ENCODE assay signal across 18 cellular contexts in genomic region chr1:31073044-31073443, GRCh38. TPM values are rescaled to one million over a fixed set of nuclear protein-coding genes. Genes with fewer than 3 reads are reported as not detected.
DNase-seq lines count a peak whose midpoint lies in the region; ATAC-seq, FAIRE-seq and TF ChIP-seq lines count a peak whose summit lies in the region.
"Had no signal": no experiment of that assay in that cellular context is flagged by ENCODE, and none has a peak within 500 bp of the region (broad histone marks: within the 10 kb centered on the region; RNA-seq: fewer than 3 reads in every experiment).

No MANE protein-coding gene starts in this region.

- H3K27ac ChIP-seq in K562 (ENCODE audit: extremely low read depth, low read depth, low read length) (peak overlapping the region; percentile 59; the same call in 1 of the 3 replicates), HepG2 (ENCODE audit: extremely low read length, insufficient read depth, low read length) (no peak overlapping the region), parathyroid adenoma (no peak overlapping the region)
- H3K27ac ChIP-seq: A549, C4-2B had no signal

- no peaks in the 10 kb centered on the region for H3K9me1 ChIP-seq in K562 (ENCODE audit: control insufficient read depth, insufficient read depth, low read length)

- no peak for TF ChIP-seq EP300 in K562 (IDR thresholded peaks at IDR 0.05; ENCODE audit: low read length)
- no peak for TF ChIP-seq EP300 in HepG2 (IDR thresholded peaks at IDR 0.05; ENCODE audit: low read depth in 2 of 2, low read length in 2 of 2)
- TF ChIP-seq EP300 in HepG2 (CRISPR knock-in tag; IDR thresholded peaks at IDR 0.05; ENCODE audit: borderline replicate concordance): no peak

- TF ChIP-seq CTCF in K562 (IDR thresholded peaks at IDR 0.05 in 2 of 3, conservative IDR thresholded peaks at IDR 0.05 in 1 of 3; ENCODE audit: insufficient read depth in 2 of 3, low read depth in 1 of 3, low read length in 3 of 3) (no peak), HepG2 (CRISPR knock-in tag; IDR thresholded peaks at IDR 0.05) (no peak), parathyroid adenoma (IDR thresholded peaks at IDR 0.05) (no peak)

- H3K36me3 ChIP-seq in K562 (ENCODE audit: control insufficient read depth, insufficient read depth, low read length): no peaks in the 10 kb centered on the region
- H3K36me3 ChIP-seq in HepG2 (replicated peaks in 1 of 2; ENCODE audit: control insufficient read depth in 1 of 2, insufficient read depth in 2 of 2, low read length in 2 of 2): no peaks in the 10 kb centered on the region
- no peaks in the 10 kb centered on the region for H3K36me3 ChIP-seq in parathyroid adenoma (ENCODE audit: control insufficient read depth, insufficient read depth, low read length)
- H3K36me3 ChIP-seq: BE2C had no signal

- POLR2A ChIA-PET in K562 (lab: Yijun Ruan, JAX): interaction anchor here (0.6 to 5.2 kb wide), 6 partner anchors 8 to 76 kb away, joined by 3 to 35 read pairs (median 8); no protein-coding TSS in a partner anchor
- POLR2A ChIA-PET in HepG2 (lab: Yijun Ruan, JAX): no interaction called here

- H3K4me2 ChIP-seq in K562 (ENCODE audit: insufficient read depth, low read length) (no peak overlapping the region), HepG2 (ENCODE audit: low read depth, low read length) (peak overlapping the region; percentile 52), parathyroid adenoma (ENCODE audit: low read length) (no peak overlapping the region)
- H3K4me2 ChIP-seq: A549 had no signal

- H3K9ac ChIP-seq in K562 (ENCODE audit: insufficient read depth in 1 of 2, low read depth in 2 of 2, low read length in 2 of 2) (0 out of 4 replicates have a peak overlapping the region, but pooled peaks of 1 of the 2 experiments have one; percentile 8), HepG2 (ENCODE audit: insufficient read depth, low read depth, low read length) (no peak overlapping the region), parathyroid adenoma (no peak overlapping the region)

- no peak overlapping the region for H3K4me3 ChIP-seq in K562
- no peak overlapping the region for H3K4me3 ChIP-seq in HepG2 (replicated peaks in 1 of 3; ENCODE audit: insufficient read depth in 1 of 3, low read depth in 2 of 3, low read length in 3 of 3)
- no peak overlapping the region for H3K4me3 ChIP-seq in parathyroid adenoma (ENCODE audit: low read depth, low read length)
- H3K4me3 ChIP-seq: A549, GM12878 had no signal

- TF ChIP-seq RAD21 in K562 (CRISPR knock-in tag; conservative IDR thresholded peaks at IDR 0.05 in 1 of 2, IDR thresholded peaks at IDR 0.05 in 1 of 2) (no peak), HepG2 (CRISPR knock-in tag; IDR thresholded peaks at IDR 0.05) (no peak)

- ATAC-seq in K562 (no peak), HepG2 (no peak), HG02678 (IDR thresholded peaks at IDR 0.05; ENCODE audit: unreplicated experiment) (no peak)
- ATAC-seq: A549 had no signal

- CTCF ChIA-PET in K562 (lab: Yijun Ruan, JAX; ENCODE audit: low intra/inter-chr PET ratio) (no interaction called here), HepG2 (lab: Yijun Ruan, JAX; ENCODE audit: low intra/inter-chr PET ratio, low total read pairs) (no interaction called here)

- H3K9me3 ChIP-seq in K562 (replicated peaks; ENCODE audit: control insufficient read depth, insufficient read depth, low read depth, low read length): no peaks in the 10 kb centered on the region
- no peaks in the 10 kb centered on the region for H3K9me3 ChIP-seq in HepG2 (ENCODE audit: low read length)
- no peaks in the 10 kb centered on the region for H3K9me3 ChIP-seq in parathyroid adenoma (ENCODE audit: control insufficient read depth, low read length)
- H3K9me3 ChIP-seq: A549, BE2C had no signal

- FAIRE-seq in K562 (lab: Jason Lieb, UNC) (no peak), HepG2 (lab: Jason Lieb, UNC) (no peak)
- FAIRE-seq: A549, D721Med, GM12878, GM18507, HTR-8/SVneo had no signal

- DNase-seq in LoVo (ENCODE audit: low spot score): peak; percentile 29
- DNase-seq in K562 (ENCODE audit: extremely low read depth in 1 of 4, low spot score in 3 of 4): no peak
- no peak for DNase-seq in HepG2 (ENCODE audit: low spot score)
- no peak for DNase-seq in NK-92 treated with Interleukin-12 subunit alpha and Interleukin-12 subunit beta, amount 100 ng/mL, for 24 hours (lab: John Stamatoyannopoulos, UW)
- DNase-seq in activated T-cell treated with anti-CD3 and anti-CD28 coated beads, Interleukin-2, amount 50 U/mL, for 48 hours: no peak
- DNase-seq in D341Med (ENCODE audit: low spot score): no peak
- DNase-seq: BE2C; CD4-positive, alpha-beta memory T cell; GOT3; KBM-7 had no signal

- BruUV-seq in K562 (replicated peaks; lab: Mats Ljungman, UMichigan) (no TSS peak), HepG2 (replicated peaks; lab: Mats Ljungman, UMichigan) (no TSS peak)

- H3K4me1 ChIP-seq in K562 (replicated peaks in 1 of 2; ENCODE audit: control insufficient read depth in 2 of 2, insufficient read depth in 2 of 2, low read length in 2 of 2): peaks cover 10 to 32% of the 10 kb centered on the region in 2 experiments; a peak in 4 of 5 replicates
- peaks cover 32% of the 10 kb centered on the region for H3K4me1 ChIP-seq in HepG2 (ENCODE audit: insufficient read depth, low read length)
- no peaks in the 10 kb centered on the region for H3K4me1 ChIP-seq in parathyroid adenoma
- H3K4me1 ChIP-seq: A549, BE2C had no signal

- H3K79me2 ChIP-seq in K562 (ENCODE audit: control insufficient read depth, insufficient read depth, low read length) (no peaks in the 10 kb centered on the region), HepG2 (ENCODE audit: insufficient read depth, low read length) (no peaks in the 10 kb centered on the region), parathyroid adenoma (no peaks in the 10 kb centered on the region)

- H4K20me1 ChIP-seq in K562 (replicated peaks; ENCODE audit: control insufficient read depth, insufficient read depth, low read length): no peaks in the 10 kb centered on the region
- H4K20me1 ChIP-seq in HepG2 (ENCODE audit: insufficient read depth, low read length): no peaks in the 10 kb centered on the region

- WGBS in K562 (ENCODE audit: insufficient coverage, low coverage, missing lambda C conversion rate): 85% methylated on average over 2 of the region's 2 CpGs
- WGBS in HepG2 (ENCODE audit: low lambda C conversion rate): 0% methylated on average over 2 of the region's 2 CpGs

- intact Hi-C loops in K562 (cut with micrococcal nuclease): no loop called here
- intact Hi-C loops in HepG2 (cut with micrococcal nuclease; ENCODE audit: unreplicated experiment): no loop called here

- in situ Hi-C loops in K562 (cut with MboI): no loop called here
- in situ Hi-C loops in HepG2 (cut with HindIII; ENCODE audit: extremely low pct_ligation_motif_present, low pct_unique_long_range_greater_than_20kb): no loop called here

- peak overlapping the region; percentile 89 for H2AFZ ChIP-seq in K562 (ENCODE audit: low read depth, low read length)
- no peak overlapping the region for H2AFZ ChIP-seq in HepG2 (ENCODE audit: low read length)
- H2AFZ ChIP-seq in parathyroid adenoma: peak overlapping the region; percentile 28

- H3K27me3 ChIP-seq in K562 (ENCODE audit: control insufficient read depth in 2 of 2, insufficient read depth in 2 of 2, low read length in 2 of 2) (no peaks in the 10 kb centered on the region), HepG2 (ENCODE audit: control insufficient read depth in 1 of 2, insufficient read depth in 2 of 2, low read length in 2 of 2) (no peaks in the 10 kb centered on the region), parathyroid adenoma (ENCODE audit: control insufficient read depth, insufficient read depth, low read length) (no peaks in the 10 kb centered on the region)
- H3K27me3 ChIP-seq: BE2C had no signal

- no peak for TF ChIP-seq POLR2A in K562 (conservative IDR thresholded peaks at IDR 0.05)
- no peak for TF ChIP-seq POLR2A in HepG2 (IDR thresholded peaks at IDR 0.05; ENCODE audit: insufficient read depth in 1 of 2, low read depth in 2 of 2, low read length in 2 of 2)

RNA-seq across cellular contexts. Expression of gene PUM1, which starts 7.5 kb away (rescaled TPM):
- 260 and 263 TPM in 2 replicates for total RNA-seq in K562 (2011; cell fraction: chromatin; rRNA removed; ENCODE audit: low replicate concordance)
- 122 and 134 TPM in 2 replicates for total RNA-seq in K562 (2011; cell fraction: nucleolus; rRNA removed)
- total RNA-seq in K562 (2011; cell fraction: nucleoplasm; rRNA removed): 144 and 176 TPM in 2 replicates
- total RNA-seq in K562 (2014; rRNA removed) (42.9 and 56.3 TPM in 2 replicates), K562 (2014; rRNA removed; fragmentation: Illumina TruSeq; extraction: Trizol) (60.1 and 66.4 TPM in 2 replicates), K562 (2015; rRNA removed; fragmentation: Illumina TruSeq; extraction: Trizol) (55.6 and 56.6 TPM in 2 replicates), K562 (2021) (101 and 104 TPM in 2 replicates), HepG2 (2016; rRNA removed; fragmentation: Illumina TruSeq; extraction: Trizol) (64.7 and 84.6 TPM in 2 replicates)
- polyA plus RNA-seq in K562 (2011; rRNA removed) (55.7 and 64.3 TPM in 2 replicates), K562 (2014; fragmentation: Illumina TruSeq; extraction: Trizol) (52.1 and 60.9 TPM in 2 replicates), K562 (2014; fragmentation: Nextera tagmentation; extraction: Ambion mirVana) (10 to 100 TPM; 37.7 to 43.8 TPM), K562 (2014; rRNA removed) (46.4 and 49.5 TPM in 2 replicates), HepG2 (2011; rRNA removed) (91.0 and 95.0 TPM in 2 replicates)
- polyA plus RNA-seq in K562 (2011; cell fraction: cytosol; rRNA removed): 84.5 and 95.2 TPM in 2 replicates
- 131 and 181 TPM in 2 replicates for polyA plus RNA-seq in K562 (2011; cell fraction: nucleus; rRNA removed)
- polyA plus RNA-seq in K562 (2012): 60.3 and 92.8 TPM in 2 replicates
- polyA minus RNA-seq in K562 (2011; rRNA and poly(A)+ RNA removed): 300 and 362 TPM in 2 replicates
- polyA minus RNA-seq in K562 (2011; cell fraction: cytosol; rRNA and poly(A)+ RNA removed): 93.9 and 117 TPM in 2 replicates
- 116 and 133 TPM in 2 replicates for polyA minus RNA-seq in K562 (2011; cell fraction: nucleus; rRNA and poly(A)+ RNA removed)
- total RNA-seq in HepG2 (2016; cell fraction: cytosol; rRNA removed; fragmentation: Illumina TruSeq; extraction: Trizol; ENCODE audit: low read depth): 68.9 and 70.1 TPM in 2 replicates
- 57.0 and 74.5 TPM in 2 replicates for total RNA-seq in HepG2 (2016; cell fraction: insoluble cytoplasmic fraction; rRNA removed; fragmentation: Illumina TruSeq; extraction: Trizol)
- total RNA-seq in HepG2 (2016; cell fraction: membrane; rRNA removed; fragmentation: Illumina TruSeq; extraction: Trizol): 30.6 and 37.0 TPM in 2 replicates
- 99.1 and 105 TPM in 2 replicates for total RNA-seq in HepG2 (2016; cell fraction: nucleus; rRNA removed; fragmentation: Illumina TruSeq; extraction: Trizol)
- polyA plus RNA-seq in HepG2 (2011; cell fraction: cytosol; rRNA removed): 98.1 and 107 TPM in 2 replicates
- 116 and 134 TPM in 2 replicates for polyA plus RNA-seq in HepG2 (2011; cell fraction: nucleus; rRNA removed)
- 83.5 and 85.2 TPM in 2 replicates for polyA plus RNA-seq in HepG2 (2012)
- polyA plus RNA-seq in HepG2 (2016; cell fraction: cytosol; fragmentation: Illumina TruSeq; extraction: Trizol; ENCODE audit: low read depth): 1.5 and 2.0 TPM in 2 replicates
- 53.8 and 55.5 TPM in 2 replicates for polyA plus RNA-seq in HepG2 (2016; cell fraction: insoluble cytoplasmic fraction; fragmentation: Illumina TruSeq; extraction: Trizol; ENCODE audit: low read depth)
- 6.6 and 7.3 TPM in 2 replicates for polyA plus RNA-seq in HepG2 (2016; cell fraction: membrane; fragmentation: Illumina TruSeq; extraction: Trizol; ENCODE audit: low read depth)
- polyA plus RNA-seq in HepG2 (2016; cell fraction: nucleus; fragmentation: Illumina TruSeq; extraction: Trizol; ENCODE audit: insufficient read depth, low read depth): 59.9 and 64.4 TPM in 2 replicates
- 428 and 564 TPM in 2 replicates for polyA minus RNA-seq in HepG2 (2011; rRNA and poly(A)+ RNA removed; ENCODE audit: low replicate concordance)
- polyA minus RNA-seq in HepG2 (2011; cell fraction: cytosol; rRNA and poly(A)+ RNA removed): 112 and 124 TPM in 2 replicates
- 187 and 190 TPM in 2 replicates for polyA minus RNA-seq in HepG2 (2011; cell fraction: nucleus; rRNA and poly(A)+ RNA removed)
